1 cellular context compared by ENCODE assay signal in the genomic region with DNA sequence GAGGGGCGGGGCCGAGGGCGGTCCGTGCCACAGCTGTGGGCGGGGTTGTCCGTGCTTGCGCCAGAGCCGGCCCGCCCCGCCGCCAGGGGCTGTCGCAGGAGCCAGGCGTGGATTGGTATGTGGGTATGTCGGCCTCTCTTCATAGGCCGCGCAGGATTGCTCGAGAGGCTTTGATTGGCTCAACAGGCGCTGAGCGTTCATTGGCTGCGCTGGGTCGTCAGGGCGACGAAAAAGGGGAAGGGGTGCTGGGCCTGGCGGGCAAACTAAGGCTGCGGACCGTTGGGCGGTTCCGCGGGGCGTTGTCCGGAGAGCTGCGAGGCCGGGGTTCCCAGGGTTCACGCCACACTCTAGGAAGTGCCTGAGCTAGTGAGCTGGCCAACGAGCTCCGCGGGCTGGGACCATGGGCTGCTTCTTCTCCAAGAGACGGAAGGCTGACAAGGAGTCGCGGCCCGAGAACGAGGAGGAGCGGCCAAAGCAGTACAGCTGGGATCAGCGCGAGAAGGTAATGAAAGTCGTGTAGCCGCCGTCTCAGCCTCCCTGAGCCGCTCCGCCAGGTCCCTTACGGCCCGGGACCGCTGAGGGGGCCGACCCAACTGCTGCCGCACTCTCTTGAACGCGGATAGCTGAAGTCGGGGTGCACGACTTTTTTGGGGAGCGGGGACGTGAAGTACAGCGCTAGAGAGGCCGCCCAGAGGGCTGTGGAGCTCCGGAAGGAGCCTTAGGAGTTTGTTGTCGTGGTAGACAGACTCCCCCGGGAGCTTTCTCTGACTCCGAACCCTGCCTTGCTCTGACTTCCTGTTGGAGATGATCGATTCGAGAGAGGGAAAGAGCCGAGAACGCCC.
TF ChIP-seq lines count a peak whose summit lies in the region.

A gene (plus strand): TSS at position 343 of the 842 bp plus-strand sequence. CDS start 58 bp downstream, at position 401.

TF ChIP-seq in GM12878, 131 proteins besides CTCF, POLR2A, EP300 and RAD21 (continued from another document):
- TF ChIP-seq, protein P1, sequence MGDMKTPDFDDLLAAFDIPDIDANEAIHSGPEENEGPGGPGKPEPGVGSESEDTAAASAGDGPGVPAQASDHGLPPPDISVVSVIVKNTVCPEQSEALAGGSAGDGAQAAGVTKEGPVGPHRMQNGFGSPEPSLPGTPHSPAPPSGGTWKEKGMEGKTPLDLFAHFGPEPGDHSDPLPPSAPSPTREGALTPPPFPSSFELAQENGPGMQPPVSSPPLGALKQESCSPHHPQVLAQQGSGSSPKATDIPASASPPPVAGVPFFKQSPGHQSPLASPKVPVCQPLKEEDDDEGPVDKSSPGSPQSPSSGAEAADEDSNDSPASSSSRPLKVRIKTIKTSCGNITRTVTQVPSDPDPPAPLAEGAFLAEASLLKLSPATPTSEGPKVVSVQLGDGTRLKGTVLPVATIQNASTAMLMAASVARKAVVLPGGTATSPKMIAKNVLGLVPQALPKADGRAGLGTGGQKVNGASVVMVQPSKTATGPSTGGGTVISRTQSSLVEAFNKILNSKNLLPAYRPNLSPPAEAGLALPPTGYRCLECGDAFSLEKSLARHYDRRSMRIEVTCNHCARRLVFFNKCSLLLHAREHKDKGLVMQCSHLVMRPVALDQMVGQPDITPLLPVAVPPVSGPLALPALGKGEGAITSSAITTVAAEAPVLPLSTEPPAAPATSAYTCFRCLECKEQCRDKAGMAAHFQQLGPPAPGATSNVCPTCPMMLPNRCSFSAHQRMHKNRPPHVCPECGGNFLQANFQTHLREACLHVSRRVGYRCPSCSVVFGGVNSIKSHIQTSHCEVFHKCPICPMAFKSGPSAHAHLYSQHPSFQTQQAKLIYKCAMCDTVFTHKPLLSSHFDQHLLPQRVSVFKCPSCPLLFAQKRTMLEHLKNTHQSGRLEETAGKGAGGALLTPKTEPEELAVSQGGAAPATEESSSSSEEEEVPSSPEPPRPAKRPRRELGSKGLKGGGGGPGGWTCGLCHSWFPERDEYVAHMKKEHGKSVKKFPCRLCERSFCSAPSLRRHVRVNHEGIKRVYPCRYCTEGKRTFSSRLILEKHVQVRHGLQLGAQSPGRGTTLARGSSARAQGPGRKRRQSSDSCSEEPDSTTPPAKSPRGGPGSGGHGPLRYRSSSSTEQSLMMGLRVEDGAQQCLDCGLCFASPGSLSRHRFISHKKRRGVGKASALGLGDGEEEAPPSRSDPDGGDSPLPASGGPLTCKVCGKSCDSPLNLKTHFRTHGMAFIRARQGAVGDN (IDR thresholded peaks at IDR 0.05): no peak
- TF ChIP-seq IKZF1 (conservative IDR thresholded peaks at IDR 0.05) (peak; percentile 47; the same call in 1 of the 2 replicates), IKZF2 (IDR thresholded peaks at IDR 0.05) (peak in 1 of 2 experiments; percentile 17; a peak in 1 of 4 replicates), DPF2 (IDR thresholded peaks at IDR 0.05) (peak; percentile 43; the same call in 1 of the 2 replicates)
- TF ChIP-seq, protein P2, sequence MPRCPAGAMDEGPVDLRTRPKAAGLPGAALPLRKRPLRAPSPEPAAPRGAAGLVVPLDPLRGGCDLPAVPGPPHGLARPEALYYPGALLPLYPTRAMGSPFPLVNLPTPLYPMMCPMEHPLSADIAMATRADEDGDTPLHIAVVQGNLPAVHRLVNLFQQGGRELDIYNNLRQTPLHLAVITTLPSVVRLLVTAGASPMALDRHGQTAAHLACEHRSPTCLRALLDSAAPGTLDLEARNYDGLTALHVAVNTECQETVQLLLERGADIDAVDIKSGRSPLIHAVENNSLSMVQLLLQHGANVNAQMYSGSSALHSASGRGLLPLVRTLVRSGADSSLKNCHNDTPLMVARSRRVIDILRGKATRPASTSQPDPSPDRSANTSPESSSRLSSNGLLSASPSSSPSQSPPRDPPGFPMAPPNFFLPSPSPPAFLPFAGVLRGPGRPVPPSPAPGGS (IDR thresholded peaks at IDR 0.05; ENCODE audit: borderline replicate concordance, insufficient read depth, low read depth, low read length, poor library complexity, severe bottlenecking): no peak
- TF ChIP-seq, protein P3, sequence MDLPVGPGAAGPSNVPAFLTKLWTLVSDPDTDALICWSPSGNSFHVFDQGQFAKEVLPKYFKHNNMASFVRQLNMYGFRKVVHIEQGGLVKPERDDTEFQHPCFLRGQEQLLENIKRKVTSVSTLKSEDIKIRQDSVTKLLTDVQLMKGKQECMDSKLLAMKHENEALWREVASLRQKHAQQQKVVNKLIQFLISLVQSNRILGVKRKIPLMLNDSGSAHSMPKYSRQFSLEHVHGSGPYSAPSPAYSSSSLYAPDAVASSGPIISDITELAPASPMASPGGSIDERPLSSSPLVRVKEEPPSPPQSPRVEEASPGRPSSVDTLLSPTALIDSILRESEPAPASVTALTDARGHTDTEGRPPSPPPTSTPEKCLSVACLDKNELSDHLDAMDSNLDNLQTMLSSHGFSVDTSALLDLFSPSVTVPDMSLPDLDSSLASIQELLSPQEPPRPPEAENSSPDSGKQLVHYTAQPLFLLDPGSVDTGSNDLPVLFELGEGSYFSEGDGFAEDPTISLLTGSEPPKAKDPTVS (IDR thresholded peaks at IDR 0.05; ENCODE audit: low read depth, low read length): no peak
